In the genomic region with DNA sequence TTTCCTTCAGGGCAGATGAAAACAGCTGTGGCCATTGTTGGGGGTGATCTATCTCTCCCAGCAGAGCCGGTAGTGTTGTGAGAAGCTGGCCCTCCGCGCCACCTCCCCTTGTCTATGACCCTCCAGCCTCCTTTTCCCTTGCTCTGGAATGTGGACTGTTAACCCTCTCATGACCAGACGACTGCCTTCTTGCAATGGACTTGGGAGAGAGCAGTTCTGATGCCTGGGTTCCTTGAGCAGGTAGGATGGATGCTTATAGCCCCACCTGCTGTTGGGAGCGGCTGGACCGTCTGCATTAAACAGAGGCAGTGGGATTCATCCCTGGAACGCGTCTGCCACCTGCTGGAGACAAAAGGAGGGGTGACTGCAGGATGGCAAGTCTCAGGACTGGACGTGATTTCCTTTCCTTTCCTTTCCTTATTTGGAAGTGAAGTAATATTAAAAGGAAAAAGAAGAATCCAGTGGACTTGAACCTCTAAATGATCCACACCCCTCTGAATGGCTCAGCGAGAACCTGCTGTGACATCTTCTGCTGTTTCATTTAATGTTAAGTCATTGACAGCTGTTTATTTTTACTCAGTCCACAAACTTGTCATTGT, we compare ENCODE assay signal across 7 cellular contexts. TPM values are rescaled to one million over a fixed set of nuclear protein-coding genes. Genes with fewer than 3 reads are reported as not detected.
A peak's percentile ranks its signal among the peaks of the same experiment; 100 is the strongest.
DNase-seq lines count a peak whose midpoint lies in the region; ATAC-seq and TF ChIP-seq lines count a peak whose summit lies in the region.

No MANE protein-coding gene starts in this region.

- peak; percentile 56 for ATAC-seq in GM18867 (IDR thresholded peaks at IDR 0.05; ENCODE audit: unreplicated experiment)
- ATAC-seq in activated naive CD4-positive, alpha-beta T cell treated with anti-CD3 and anti-CD28 coated beads, Interleukin-2, amount 50 U/mL, for 72 hours, result peak; percentile 94 to 96
- peak; percentile 92 to 94 for ATAC-seq in upper lobe of left lung (ENCODE audit: low FRiP score in 2 of 2)

- no peaks in the 10 kb centered on the region for H3K79me2 ChIP-seq in parathyroid adenoma

- no peak for TF ChIP-seq POLR2A in upper lobe of left lung (IDR thresholded peaks at IDR 0.05)

- H3K9me3 ChIP-seq in parathyroid adenoma (ENCODE audit: control insufficient read depth, low read length), result no peaks in the 10 kb centered on the region
- no peaks in the 10 kb centered on the region for H3K9me3 ChIP-seq in upper lobe of left lung

- no peak for TF ChIP-seq EP300 in upper lobe of left lung (IDR thresholded peaks at IDR 0.05)

- no peak overlapping the region for H3K9ac ChIP-seq in parathyroid adenoma

- H3K27me3 ChIP-seq in parathyroid adenoma (ENCODE audit: control insufficient read depth, insufficient read depth, low read length), result no peaks in the 10 kb centered on the region
- no peaks in the 10 kb centered on the region for H3K27me3 ChIP-seq in upper lobe of left lung

- peak; percentile 99 for TF ChIP-seq CTCF in parathyroid adenoma (IDR thresholded peaks at IDR 0.05)
- TF ChIP-seq CTCF in upper lobe of left lung (IDR thresholded peaks at IDR 0.05), result peak; percentile 92 to 98 (median 96)

- no peaks in the 10 kb centered on the region for H3K36me3 Mint-ChIP-seq in activated naive CD4-positive, alpha-beta T cell treated with anti-CD3 and anti-CD28 coated beads, Interleukin-2, amount 50 U/mL, for 72 hours

- H3K4me1 ChIP-seq in parathyroid adenoma (no peaks in the 10 kb centered on the region), upper lobe of left lung (peaks cover 4 to 19% (median 6%) of the 10 kb centered on the region in 4 donors)

- H3K27ac ChIP-seq in parathyroid adenoma (no peak overlapping the region), upper lobe of left lung (no peak overlapping the region)

- H3K4me2 ChIP-seq in parathyroid adenoma (ENCODE audit: low read length), result no peak overlapping the region

- H3K9me3 Mint-ChIP-seq in activated naive CD4-positive, alpha-beta T cell treated with anti-CD3 and anti-CD28 coated beads, Interleukin-2, amount 50 U/mL, for 72 hours, result no peaks in the 10 kb centered on the region

- H3K27ac Mint-ChIP-seq in activated naive CD4-positive, alpha-beta T cell treated with anti-CD3 and anti-CD28 coated beads, Interleukin-2, amount 50 U/mL, for 72 hours, result no peak overlapping the region

- intact Hi-C loops in head of caudate nucleus (cut with DNase I), result loop anchor here (1.0 kb wide), 1 partner anchor 66 kb away; no protein-coding TSS in a partner anchor

- DNase-seq in NCI-H128 (lab: John Stamatoyannopoulos, UW; ENCODE audit: unreplicated experiment) (peak; percentile 31), SKM-1 (lab: John Stamatoyannopoulos, UW; ENCODE audit: unreplicated experiment) (peak; percentile 60), head of caudate nucleus (peak; percentile 83 to 98 (median 95)), upper lobe of left lung (peak in 1 of 2 donors; percentile 93)
- DNase-seq in activated naive CD4-positive, alpha-beta T cell treated with anti-CD3 and anti-CD28 coated beads, Interleukin-2, amount 50 U/mL, for 72 hours (ENCODE audit: low spot score in 2 of 2), result peak; percentile 86 to 93

- no peak overlapping the region for H2AFZ ChIP-seq in parathyroid adenoma

- 4 to 5% methylated on average over 10 of the region's 10 CpGs for WGBS in upper lobe of left lung, 2 donors

- H3K36me3 ChIP-seq in parathyroid adenoma (ENCODE audit: control insufficient read depth, insufficient read depth, low read length) (no peaks in the 10 kb centered on the region), upper lobe of left lung (peaks cover 0 to 8% (median 0%) of the 10 kb centered on the region in 4 donors)

- H3K4me3 ChIP-seq in parathyroid adenoma (ENCODE audit: low read depth, low read length) (no peak overlapping the region), upper lobe of left lung (no peak overlapping the region)

RNA-seq across cellular contexts. Expression of a gene that starts 1.8 kb away (rescaled TPM):
- not detected for total RNA-seq in activated naive CD4-positive, alpha-beta T cell treated with anti-CD3 and anti-CD28 coated beads, Interleukin-2, amount 50 U/mL, for 72 hours
- not detected for total RNA-seq in upper lobe of left lung

RNA-seq across cellular contexts. Expression of a gene that starts 18.4 kb away (rescaled TPM):
- 10 to 100 TPM; 15.2 to 24.8 TPM for total RNA-seq in activated naive CD4-positive, alpha-beta T cell treated with anti-CD3 and anti-CD28 coated beads, Interleukin-2, amount 50 U/mL, for 72 hours
- total RNA-seq in upper lobe of left lung, result 100 to 1,000 TPM in 3 of 6 donors, 10 to 100 TPM in 3; 58.7 to 122 (median 101) TPM

RNA-seq across cellular contexts. Expression of a gene that starts 19.9 kb away (rescaled TPM):
- total RNA-seq in activated naive CD4-positive, alpha-beta T cell treated with anti-CD3 and anti-CD28 coated beads, Interleukin-2, amount 50 U/mL, for 72 hours, result not detected
- under 1 TPM in 1 of 6 donors, not detected in 5; 0.17 TPM for total RNA-seq in upper lobe of left lung
